In the genomic region with DNA sequence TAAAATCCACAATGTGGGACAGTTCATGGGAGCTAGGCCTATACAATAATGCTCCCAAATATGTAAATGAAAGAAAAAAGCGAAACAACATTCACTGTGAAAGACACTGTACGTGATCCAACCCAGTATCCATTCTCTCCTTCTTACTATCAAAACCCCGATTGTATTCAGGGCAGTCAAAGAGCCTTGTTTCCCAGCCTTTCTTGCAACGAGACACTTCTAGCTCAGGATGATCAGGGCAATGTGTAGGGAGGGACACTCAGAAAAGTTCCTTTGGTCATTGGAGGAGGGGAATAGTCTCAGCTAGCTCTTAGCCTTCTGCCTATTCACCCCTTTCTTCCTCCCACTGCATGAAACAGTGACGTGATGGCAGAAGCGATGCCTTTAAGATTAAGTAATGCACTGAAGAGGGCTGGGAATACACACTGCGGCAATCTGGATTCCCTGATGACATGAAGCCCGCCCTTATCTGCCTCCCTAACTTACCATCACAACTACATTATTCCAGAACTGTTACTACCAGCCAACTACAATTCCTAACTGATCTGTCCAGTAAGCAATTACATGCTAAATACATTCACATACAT, we compare ENCODE assay signal across 15 cellular contexts. TPM values are rescaled to one million over a fixed set of nuclear protein-coding genes. Genes with fewer than 3 reads are reported as not detected.
DNase-seq lines count a peak whose midpoint lies in the region; ATAC-seq and TF ChIP-seq lines count a peak whose summit lies in the region.
"Had no signal": no experiment of that assay in that cellular context is flagged by ENCODE, and none has a peak within 500 bp of the region (broad histone marks: within the 10 kb centered on the region; RNA-seq: fewer than 3 reads in every experiment).

No MANE protein-coding gene starts in this region.

- dilution Hi-C loops in IMR-90 (cut with HindIII; ENCODE audit: low sequenced_read_pairs, unreplicated experiment) = no loop called here

- H2BK120ac ChIP-seq in IMR-90 (ENCODE audit: low read depth, low read length) = no peak overlapping the region

- H3K14ac ChIP-seq in IMR-90 (replicated peaks; ENCODE audit: low read depth, low read length) = peak overlapping the region; percentile 56; the same call in 1 of the 2 replicates

- H3K18ac ChIP-seq in IMR-90 (ENCODE audit: low read depth, low read length) = no peak overlapping the region

- H3K23ac ChIP-seq in IMR-90 (ENCODE audit: low read depth, low read length) = 0 out of 2 replicates have a peak overlapping the region, but pooled peaks have one; percentile 56

- WGBS in IMR-90 (ENCODE audit: extremely low coverage in 2 of 2, insufficient read length in 1 of 2), 2 experiments = no CpG with 5 or more reads among the region's 8 CpGs
- 87 to 90% methylated on average over 8 of the region's 8 CpGs for WGBS in ectodermal cell, 2 experiments

- peaks cover 18 to 62% of the 10 kb centered on the region in 2 experiments for H3K79me1 ChIP-seq in IMR-90 (ENCODE audit: low read depth in 1 of 2, low read length in 2 of 2)

- no peak overlapping the region for H2AK9ac ChIP-seq in IMR-90 (replicated peaks; ENCODE audit: low read depth, low read length, poor library complexity)

- POLR2A ChIA-PET in IMR-90 (lab: Charles Lee; ENCODE audit: unreplicated experiment) = no interaction called here

- no peak overlapping the region for H3K27ac ChIP-seq in IMR-90 (ENCODE audit: insufficient read depth, low read length)
- peak overlapping the region; percentile 36 for H3K27ac ChIP-seq in ectodermal cell (ENCODE audit: insufficient read depth, low read depth, low read length, poor library complexity, severe bottlenecking)
- no peak overlapping the region for H3K27ac ChIP-seq in left lung
- H3K27ac ChIP-seq: HL-60, parathyroid adenoma, upper lobe of right lung had no signal

- BruUV-seq in IMR-90 (replicated peaks; lab: Mats Ljungman, UMichigan) = no TSS peak

- intact Hi-C loops in IMR-90 (cut with micrococcal nuclease) (no loop called here), left lung (cut with DNase I) (no loop called here)

- peaks cover 4% of the 10 kb centered on the region; the same call in 1 of the 2 replicates for H3K4me1 ChIP-seq in IMR-90 (ENCODE audit: control insufficient read depth, insufficient read depth, low read length)
- H3K4me1 ChIP-seq in ectodermal cell (ENCODE audit: control insufficient read depth, insufficient read depth, low read length) = peaks cover 6% of the 10 kb centered on the region
- no peaks in the 10 kb centered on the region for H3K4me1 ChIP-seq in left lung
- H3K4me1 ChIP-seq: upper lobe of right lung had no signal

- TF ChIP-seq CTCF in IMR-90 (conservative IDR thresholded peaks at IDR 0.05; ENCODE audit: low read depth, low read length) = no peak
- TF ChIP-seq CTCF in left lung (IDR thresholded peaks at IDR 0.05) = no peak

- TF ChIP-seq POLR2A in IMR-90 (IDR thresholded peaks at IDR 0.05; ENCODE audit: low read depth, low read length) = no peak

- H4K5ac ChIP-seq in IMR-90 (ENCODE audit: low read depth, low read length) = no peak overlapping the region

- H4K91ac ChIP-seq in IMR-90 (ENCODE audit: insufficient read depth, low read depth, low read length) = no peak overlapping the region

- peak; percentile 28; the same call in 1 of the 2 replicates for ATAC-seq in IMR-90 (ENCODE audit: low read depth)
- peak; percentile 13 for ATAC-seq in left lung
- no peak for ATAC-seq in HG03460 (IDR thresholded peaks at IDR 0.05; ENCODE audit: unreplicated experiment)
- ATAC-seq: activated CD8-positive, alpha-beta T cell treated with anti-CD3 and anti-CD28 coated beads for 36 hours; T-helper 17 cell; upper lobe of right lung had no signal

- H3K9me3 ChIP-seq in IMR-90 (ENCODE audit: control insufficient read depth, insufficient read depth, low read length) (no peaks in the 10 kb centered on the region), ectodermal cell (ENCODE audit: control insufficient read depth, low read length) (no peaks in the 10 kb centered on the region), left lung (no peaks in the 10 kb centered on the region)
- H3K9me3 ChIP-seq: upper lobe of right lung had no signal

- peaks cover 63% of the 10 kb centered on the region for H4K20me1 ChIP-seq in IMR-90 (ENCODE audit: insufficient read depth, low read length)

- H3K56ac ChIP-seq in IMR-90 (ENCODE audit: extremely low read depth, insufficient read depth, low read length) = no peak overlapping the region

- no peak overlapping the region for H2AFZ ChIP-seq in IMR-90 (replicated peaks; ENCODE audit: low read length, poor library complexity)
- H2AFZ ChIP-seq: parathyroid adenoma had no signal

- in situ Hi-C loops in IMR-90 (cut with MboI; ENCODE audit: low sequenced_read_pairs) = no loop called here

- no peak overlapping the region for H3K4ac ChIP-seq in IMR-90 (ENCODE audit: low read depth, low read length)

- H3K4me3 ChIP-seq in IMR-90 (ENCODE audit: insufficient read depth, low read depth, low read length) (no peak overlapping the region), ectodermal cell (ENCODE audit: insufficient read depth, low read depth, low read length) (no peak overlapping the region), left lung (no peak overlapping the region)
- H3K4me3 ChIP-seq: upper lobe of right lung had no signal

- H2BK5ac ChIP-seq in IMR-90 (ENCODE audit: low read depth, low read length, poor library complexity, severe bottlenecking) = no peak overlapping the region

- no peak for TF ChIP-seq RAD21 in IMR-90 (IDR thresholded peaks at IDR 0.05; ENCODE audit: low read length)

- CTCF ChIA-PET in IMR-90 (lab: Yijun Ruan, JAX) = no interaction called here

- H4K8ac ChIP-seq in IMR-90 (ENCODE audit: low read depth in 2 of 2, low read length in 2 of 2) = no peak overlapping the region

- no peak overlapping the region for H3K9ac ChIP-seq in IMR-90 (ENCODE audit: low read depth, low read length)
- H3K9ac ChIP-seq: parathyroid adenoma had no signal

- H3K36me3 ChIP-seq in IMR-90 (ENCODE audit: control insufficient read depth, insufficient read depth, low read length) (peaks cover 17% of the 10 kb centered on the region), ectodermal cell (ENCODE audit: control insufficient read depth, insufficient read depth, low read length) (no peaks in the 10 kb centered on the region), left lung (peaks cover 0 to 20% of the 10 kb centered on the region in 2 donors)

- H2BK15ac ChIP-seq in IMR-90 (ENCODE audit: low read depth, low read length) = no peak overlapping the region

- H2AK5ac ChIP-seq in IMR-90 (ENCODE audit: low read depth, low read length) = peak overlapping the region; percentile 36; the same call in 1 of the 2 replicates

- H3K27me3 ChIP-seq in IMR-90 (ENCODE audit: control insufficient read depth, insufficient read depth, low read length) (no peaks in the 10 kb centered on the region), ectodermal cell (ENCODE audit: control insufficient read depth, insufficient read depth, low read length, poor library complexity, severe bottlenecking) (no peaks in the 10 kb centered on the region), left lung (no peaks in the 10 kb centered on the region)
- H3K27me3 ChIP-seq: upper lobe of right lung had no signal

- no peak overlapping the region for H2BK20ac ChIP-seq in IMR-90 (ENCODE audit: low read depth, low read length)

- DNase-seq in IMR-90 (peak; percentile 62), left lung (no peak), stromal cell of bone marrow (ENCODE audit: low read depth) (peak; percentile 21), HuH-7.5 (ENCODE audit: low spot score) (no peak), NCI-H1048 (lab: John Stamatoyannopoulos, UW) (no peak)
- no peak for DNase-seq in stimulated activated CD4-positive, alpha-beta T cell treated with anti-CD3 and anti-CD28 coated beads, Interleukin-2, amount 100 ng/mL, for 48 hours
- DNase-seq: activated CD8-positive, alpha-beta T cell treated with anti-CD3 and anti-CD28 coated beads for 36 hours; activated naive CD8-positive, alpha-beta T cell treated with anti-CD3 and anti-CD28 coated beads for 36 hours; COR-L47; T-helper 17 cell; upper lobe of right lung had no signal

- H3K9me1 ChIP-seq in IMR-90 (ENCODE audit: insufficient read depth, low read length) = peaks cover 3% of the 10 kb centered on the region

- H3K4me2 ChIP-seq in IMR-90 (ENCODE audit: low read depth, low read length) = no peak overlapping the region

TF ChIP-seq in IMR-90, 13 proteins besides CTCF, POLR2A, EP300 and RAD21 (continues in another document):
- TF ChIP-seq SMC3 (IDR thresholded peaks at IDR 0.05; ENCODE audit: low read depth, low read length) (no peak), RFX5 (IDR thresholded peaks at IDR 0.05; ENCODE audit: low read depth, low read length) (no peak), NFE2L2 (IDR thresholded peaks at IDR 0.05; ENCODE audit: low read depth, low read length) (no peak), MAFK (IDR thresholded peaks at IDR 0.05; ENCODE audit: low read depth, low read length) (no peak), MAZ (IDR thresholded peaks at IDR 0.05; ENCODE audit: borderline replicate concordance, low read depth, low read length) (no peak), CHD1 (IDR thresholded peaks at IDR 0.05; ENCODE audit: low read depth, low read length) (no peak)
- TF ChIP-seq, protein P1, sequence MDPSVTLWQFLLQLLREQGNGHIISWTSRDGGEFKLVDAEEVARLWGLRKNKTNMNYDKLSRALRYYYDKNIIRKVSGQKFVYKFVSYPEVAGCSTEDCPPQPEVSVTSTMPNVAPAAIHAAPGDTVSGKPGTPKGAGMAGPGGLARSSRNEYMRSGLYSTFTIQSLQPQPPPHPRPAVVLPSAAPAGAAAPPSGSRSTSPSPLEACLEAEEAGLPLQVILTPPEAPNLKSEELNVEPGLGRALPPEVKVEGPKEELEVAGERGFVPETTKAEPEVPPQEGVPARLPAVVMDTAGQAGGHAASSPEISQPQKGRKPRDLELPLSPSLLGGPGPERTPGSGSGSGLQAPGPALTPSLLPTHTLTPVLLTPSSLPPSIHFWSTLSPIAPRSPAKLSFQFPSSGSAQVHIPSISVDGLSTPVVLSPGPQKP (IDR thresholded peaks at IDR 0.05; ENCODE audit: borderline replicate concordance, low read depth, low read length) = no peak
- TF ChIP-seq, protein P2, sequence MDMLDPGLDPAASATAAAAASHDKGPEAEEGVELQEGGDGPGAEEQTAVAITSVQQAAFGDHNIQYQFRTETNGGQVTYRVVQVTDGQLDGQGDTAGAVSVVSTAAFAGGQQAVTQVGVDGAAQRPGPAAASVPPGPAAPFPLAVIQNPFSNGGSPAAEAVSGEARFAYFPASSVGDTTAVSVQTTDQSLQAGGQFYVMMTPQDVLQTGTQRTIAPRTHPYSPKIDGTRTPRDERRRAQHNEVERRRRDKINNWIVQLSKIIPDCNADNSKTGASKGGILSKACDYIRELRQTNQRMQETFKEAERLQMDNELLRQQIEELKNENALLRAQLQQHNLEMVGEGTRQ (IDR thresholded peaks at IDR 0.05; ENCODE audit: low read depth, low read length) = no peak

RNA-seq across cellular contexts. Expression of a gene that starts 27.3 kb away (rescaled TPM):
- total RNA-seq in IMR-90 (2012; rRNA removed) (34.6 and 39.2 TPM in 2 replicates), left lung (100 to 1,000 TPM in 1 of 2 donors, 10 to 100 TPM in 1; 58.7 to 121 TPM)
- 40.0 and 49.4 TPM in 2 replicates for polyA plus RNA-seq in IMR-90 (2012; rRNA removed)
- polyA plus RNA-seq in IMR-90 (2012; cell fraction: cytosol; rRNA removed) = 56.6 and 107 TPM in 2 replicates
- polyA plus RNA-seq in IMR-90 (2012; cell fraction: nucleus; rRNA removed; ENCODE audit: low replicate concordance) = 23.4 and 92.0 TPM in 2 replicates
- 109 TPM for polyA plus RNA-seq in ectodermal cell (2013, experiment 1 of 4)
- polyA plus RNA-seq in ectodermal cell (2013, experiment 2 of 4) = 104 TPM
- 74.6 TPM for polyA plus RNA-seq in ectodermal cell (2013, experiment 3 of 4)
- polyA plus RNA-seq in ectodermal cell (2013, experiment 4 of 4) = 82.6 TPM

Comparison
In these comparisons a context has a peak if more than half of its experiments do, and no peak if none do; other contexts are left out.
1. DNase-seq: peak in IMR-90 (single experiment) and stromal cell of bone marrow (single experiment); none in left lung (0 of 2), stimulated activated CD4-positive, alpha-beta T cell treated with anti-CD3 and anti-CD28 coated beads, Interleukin-2, amount 100 ng/mL, for 48 hours (0 of 2), HuH-7.5 (single experiment) and NCI-H1048 (single experiment).